ENCODE assay signal across 7 cellular contexts in the genomic region with DNA sequence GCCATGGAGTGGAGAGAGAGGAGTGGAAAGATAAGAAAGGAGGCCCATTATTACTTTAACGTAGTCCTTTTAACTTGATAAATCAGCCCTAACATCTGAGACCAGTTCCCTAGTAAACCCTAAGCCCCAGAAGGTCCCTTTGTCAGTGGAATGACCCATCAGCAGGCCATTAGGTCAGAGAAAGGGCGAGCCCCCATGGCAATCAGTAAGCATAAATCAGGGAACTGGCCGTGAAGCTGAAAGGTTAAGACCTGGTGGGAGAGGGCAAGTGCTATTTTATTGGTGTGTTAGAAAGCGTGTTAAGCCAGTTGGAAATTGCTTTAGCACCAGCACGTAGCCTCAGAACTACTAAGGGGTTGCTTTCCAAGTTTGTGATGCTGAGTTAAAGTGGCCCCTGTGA.
"Had no signal": no experiment of that assay in that cellular context is flagged by ENCODE, and none has a peak within 500 bp of the region (broad histone marks: within the 10 kb centered on the region; RNA-seq: fewer than 3 reads in every experiment).

No MANE protein-coding gene starts in this region.

- DNase-seq: H9, HCEC 1CT, KBM-7 had no signal

- H2AFZ ChIP-seq: GM23338 had no signal

- H3K4me1 Mint-ChIP-seq: IgD-negative memory B cell had no signal

- H3K4me3 ChIP-seq: GM23338 had no signal

- ATAC-seq: GM23338, HepG2 had no signal

- H3K27me3 Mint-ChIP-seq: IgD-negative memory B cell had no signal

- H3K4me3 Mint-ChIP-seq: GM23338, H9, IgD-negative memory B cell had no signal

- H3K27ac ChIP-seq: HL-60 had no signal

- H3K27ac Mint-ChIP-seq: GM23338, H9, IgD-negative memory B cell had no signal

- H3K4me2 ChIP-seq: GM23338 had no signal
